8 cellular contexts compared by ENCODE assay signal in genomic region chr13:111115841-111116500, GRCh38. TPM values are rescaled to one million over a fixed set of nuclear protein-coding genes. Genes with fewer than 3 reads are reported as not detected.
A peak's percentile ranks its signal among the peaks of the same experiment; 100 is the strongest.
DNase-seq lines count a peak whose midpoint lies in the region; ATAC-seq, FAIRE-seq and TF ChIP-seq lines count a peak whose summit lies in the region.

No MANE protein-coding gene starts in this region.

- H3K27me3 ChIP-seq in astrocyte (ENCODE audit: insufficient read depth, low read length), result peaks cover 29% of the 10 kb centered on the region
- H3K27me3 ChIP-seq in WERI-Rb-1 (ENCODE audit: insufficient read depth, low read depth, severe bottlenecking), result peaks cover 91% of the 10 kb centered on the region

- peak overlapping the region; percentile 63 for H3K27ac Mint-ChIP-seq in stimulated activated naive CD8-positive, alpha-beta T cell treated with anti-CD3 and anti-CD28 coated beads, Interleukin-15, Interleukin-2, amounts not matched to agents 100 ng/mL and 50 ng/mL, for 24 hours
- H3K27ac Mint-ChIP-seq in astrocyte (ENCODE audit: unreplicated experiment), result peak overlapping the region; percentile 85
- H3K27ac Mint-ChIP-seq in immature natural killer cell, result no peak overlapping the region

- H3K9me3 ChIP-seq in astrocyte (ENCODE audit: insufficient read depth, low read depth, low read length) (no peaks in the 10 kb centered on the region), WERI-Rb-1 (ENCODE audit: severe bottlenecking) (peaks cover 8% of the 10 kb centered on the region)

- H3K4me1 ChIP-seq in astrocyte (ENCODE audit: insufficient read depth, low read length), result peaks cover 10% of the 10 kb centered on the region

- H2AFZ ChIP-seq in astrocyte (ENCODE audit: low read depth, low read length), result peak overlapping the region; percentile 56

- no peaks in the 10 kb centered on the region for H3K36me3 Mint-ChIP-seq in stimulated activated naive CD8-positive, alpha-beta T cell treated with anti-CD3 and anti-CD28 coated beads, Interleukin-15, Interleukin-2, amounts not matched to agents 100 ng/mL and 50 ng/mL, for 24 hours (ENCODE audit: low read depth)
- H3K36me3 Mint-ChIP-seq in astrocyte (ENCODE audit: low read depth, unreplicated experiment), result no peaks in the 10 kb centered on the region
- H3K36me3 Mint-ChIP-seq in immature natural killer cell, result peaks cover 0 to 3% (median 0%) of the 10 kb centered on the region in 3 donors

- POLR2A ChIA-PET in RWPE1 (lab: Yijun Ruan, JAX; ENCODE audit: low non-redundant PET), result no interaction called here

- peaks cover 4% of the 10 kb centered on the region for H4K20me1 ChIP-seq in astrocyte (ENCODE audit: insufficient read depth, low read length)

- H3K4me1 Mint-ChIP-seq in stimulated activated naive CD8-positive, alpha-beta T cell treated with anti-CD3 and anti-CD28 coated beads, Interleukin-15, Interleukin-2, amounts not matched to agents 100 ng/mL and 50 ng/mL, for 24 hours (ENCODE audit: low read depth), result peaks cover 17% of the 10 kb centered on the region
- H3K4me1 Mint-ChIP-seq in astrocyte (ENCODE audit: low read depth, unreplicated experiment) (peaks cover 4% of the 10 kb centered on the region), immature natural killer cell (peaks cover 15 to 19% of the 10 kb centered on the region in 2 donors)

- H3K79me2 ChIP-seq in astrocyte (ENCODE audit: insufficient read depth, low read length), result no peaks in the 10 kb centered on the region

- H3K4me3 ChIP-seq in astrocyte (ENCODE audit: insufficient read depth, low read depth, low read length) (peak overlapping the region; percentile 64), WERI-Rb-1 (ENCODE audit: low read depth, low read length) (no peak overlapping the region; the same call in 1 of the 2 replicates)

- peak overlapping the region; percentile 82 for H3K9ac ChIP-seq in astrocyte (ENCODE audit: low read length)

- H3K27ac ChIP-seq in astrocyte (ENCODE audit: low read depth, low read length) (peak overlapping the region; percentile 42), WERI-Rb-1 (no peak overlapping the region), RWPE1 (no peak overlapping the region)

- H3K4me2 ChIP-seq in astrocyte (ENCODE audit: low read length), result peak overlapping the region; percentile 88

- CTCF ChIA-PET in RWPE1 (lab: Yijun Ruan, JAX), result interaction anchor here (0.6 kb wide), 2 partner anchors 65 to 98 kb away, joined by 3 to 4 read pairs; no protein-coding TSS in a partner anchor

- H3K36me3 ChIP-seq in astrocyte (ENCODE audit: insufficient read depth, low read length) (no peaks in the 10 kb centered on the region), WERI-Rb-1 (no peaks in the 10 kb centered on the region)

- no peak for TF ChIP-seq CTCF in astrocyte (IDR thresholded peaks at IDR 0.05; ENCODE audit: insufficient read depth, low read depth, low read length)
- TF ChIP-seq CTCF in WERI-Rb-1 (IDR thresholded peaks at IDR 0.05; ENCODE audit: low read depth, low read length), result no peak
- no peak for TF ChIP-seq CTCF in RWPE1 (conservative IDR thresholded peaks at IDR 0.05; ENCODE audit: low read depth)

- no peak for DNase-seq in stimulated activated naive CD8-positive, alpha-beta T cell treated with anti-CD3 and anti-CD28 coated beads, Interleukin-15, Interleukin-2, amounts not matched to agents 100 U/mL and 50 U/mL, for 24 hours
- DNase-seq in astrocyte (ENCODE audit: low read depth) (peak; percentile 34), immature natural killer cell (no peak), smooth muscle cell of the brain vasculature (ENCODE audit: low read depth, low spot score) (peak; percentile 77), WERI-Rb-1 (no peak), RWPE1 (ENCODE audit: low spot score) (no peak)

- ATAC-seq in stimulated activated naive CD8-positive, alpha-beta T cell treated with anti-CD3 and anti-CD28 coated beads, Interleukin-15, Interleukin-2, amounts not matched to agents 100 U/mL and 50 U/mL, for 24 hours, result no peak
- no peak for ATAC-seq in HG03521 (IDR thresholded peaks at IDR 0.05; ENCODE audit: unreplicated experiment)

- FAIRE-seq in astrocyte (lab: Jason Lieb, UNC), result no peak

- H3K27me3 Mint-ChIP-seq in stimulated activated naive CD8-positive, alpha-beta T cell treated with anti-CD3 and anti-CD28 coated beads, Interleukin-15, Interleukin-2, amounts not matched to agents 100 ng/mL and 50 ng/mL, for 24 hours, result peaks cover 77% of the 10 kb centered on the region
- H3K27me3 Mint-ChIP-seq in astrocyte (ENCODE audit: low read depth, unreplicated experiment) (peaks cover 72% of the 10 kb centered on the region), immature natural killer cell (ENCODE audit: low read depth in 3 of 3) (peaks cover 22 to 32% (median 25%) of the 10 kb centered on the region in 3 donors)

- H3K4me3 Mint-ChIP-seq in stimulated activated naive CD8-positive, alpha-beta T cell treated with anti-CD3 and anti-CD28 coated beads, Interleukin-15, Interleukin-2, amounts not matched to agents 100 ng/mL and 50 ng/mL, for 24 hours, result peak overlapping the region; percentile 83
- H3K4me3 Mint-ChIP-seq in astrocyte (ENCODE audit: unreplicated experiment) (peak overlapping the region; percentile 91), immature natural killer cell (peak overlapping the region; percentile 76 to 90 (median 81))

- H3K9me3 Mint-ChIP-seq in stimulated activated naive CD8-positive, alpha-beta T cell treated with anti-CD3 and anti-CD28 coated beads, Interleukin-15, Interleukin-2, amounts not matched to agents 100 ng/mL and 50 ng/mL, for 24 hours, result no peaks in the 10 kb centered on the region
- H3K9me3 Mint-ChIP-seq in astrocyte (ENCODE audit: unreplicated experiment) (peaks cover 3% of the 10 kb centered on the region), immature natural killer cell (peaks cover 0 to 4% (median 0%) of the 10 kb centered on the region in 6 donors)

RNA-seq across cellular contexts. Expression of gene ARHGEF7, which starts 0.9 kb away (rescaled TPM):
- total RNA-seq in astrocyte, result 64.7 and 73.7 TPM in 2 replicates
- polyA plus RNA-seq in immature natural killer cell, result 10 to 100 TPM in 1 of 3 donors, 1 to 10 TPM in 2; 7.8 to 16.4 (median 7.9) TPM

Comparison
In these comparisons a context has a peak if more than half of its experiments do, and no peak if none do; other contexts are left out.
1. H3K27ac Mint-ChIP-seq: peak in stimulated activated naive CD8-positive, alpha-beta T cell treated with anti-CD3 and anti-CD28 coated beads, Interleukin-15, Interleukin-2, amounts not matched to agents 100 ng/mL and 50 ng/mL, for 24 hours (single experiment) and astrocyte (single experiment); none in immature natural killer cell (0 of 6).
2. DNase-seq: peak in astrocyte (single experiment) and smooth muscle cell of the brain vasculature (single experiment); none in stimulated activated naive CD8-positive, alpha-beta T cell treated with anti-CD3 and anti-CD28 coated beads, Interleukin-15, Interleukin-2, amounts not matched to agents 100 U/mL and 50 U/mL, for 24 hours (single experiment), immature natural killer cell (0 of 3), WERI-Rb-1 (single experiment) and RWPE1 (single experiment).
3. Peak in every context shown above with its lines, with median percentiles within 50 percentile points of each other: H3K4me3 Mint-ChIP-seq.